Comparison of ENCODE assay signal across 1 cellular context in the genomic region with DNA sequence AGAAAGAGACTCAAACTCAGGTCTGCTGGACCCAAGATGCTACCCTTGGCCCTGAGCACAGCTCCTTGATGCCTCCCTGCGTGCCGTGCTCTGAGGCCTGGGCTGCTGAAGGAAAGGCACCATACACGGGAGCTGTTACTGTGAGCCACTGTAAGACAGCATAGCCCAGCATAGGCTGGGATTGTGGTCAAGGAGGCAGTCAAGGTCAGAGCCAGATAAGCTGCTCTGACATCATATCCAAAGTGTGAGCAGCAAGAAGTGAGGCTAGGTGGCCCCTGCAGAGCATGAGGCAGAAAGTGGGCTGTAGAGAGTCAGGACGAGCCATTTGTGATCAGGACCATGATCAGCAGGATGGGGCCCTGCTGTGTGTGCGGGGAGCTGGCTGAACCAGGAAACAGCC.
TF ChIP-seq lines count a peak whose summit lies in the region.

No MANE protein-coding gene starts in this region.

TF ChIP-seq in H1, 55 proteins besides CTCF, POLR2A, EP300 and RAD21:
- TF ChIP-seq SRF (IDR thresholded peaks at IDR 0.05; ENCODE audit: low read depth, low read length) (no peak), SIRT6 (IDR thresholded peaks at IDR 0.05; ENCODE audit: low read length) (no peak), TAF1 (IDR thresholded peaks at IDR 0.05; ENCODE audit: low read depth, low read length) (no peak), GABPA (IDR thresholded peaks at IDR 0.05; ENCODE audit: borderline replicate concordance, insufficient read depth, low read length) (no peak), PHF8 (conservative IDR thresholded peaks at IDR 0.05; ENCODE audit: low read depth, low read length) (no peak), RNF2 (IDR thresholded peaks at IDR 0.05; ENCODE audit: borderline replicate concordance, low read depth, low read length, missing control alignments, poor library complexity, severe bottlenecking) (no peak), POU5F1 (IDR thresholded peaks at IDR 0.05; ENCODE audit: low read depth, low read length) (no peak), CHD1 (IDR thresholded peaks at IDR 0.05; ENCODE audit: low read depth, low read length) (no peak), CHD2 (IDR thresholded peaks at IDR 0.05; ENCODE audit: low read length) (no peak), JUND (IDR thresholded peaks at IDR 0.05; ENCODE audit: low read length) (no peak), NANOG (IDR thresholded peaks at IDR 0.05; ENCODE audit: insufficient read depth, low read depth, low read length, poor library complexity, severe bottlenecking) (no peak), TCF12 (IDR thresholded peaks at IDR 0.05; ENCODE audit: low read depth, low read length) (no peak), ASH2L (IDR thresholded peaks at IDR 0.05; ENCODE audit: low read length) (no peak), SIX5 (IDR thresholded peaks at IDR 0.05; ENCODE audit: low read depth, low read length) (no peak), MAFK (IDR thresholded peaks at IDR 0.05; ENCODE audit: low read depth, low read length) (no peak), NRF1 (IDR thresholded peaks at IDR 0.05; ENCODE audit: low read depth, low read length) (no peak), BRCA1 (IDR thresholded peaks at IDR 0.05; ENCODE audit: low read depth, low read length) (no peak)
- TF ChIP-seq, protein P1, sequence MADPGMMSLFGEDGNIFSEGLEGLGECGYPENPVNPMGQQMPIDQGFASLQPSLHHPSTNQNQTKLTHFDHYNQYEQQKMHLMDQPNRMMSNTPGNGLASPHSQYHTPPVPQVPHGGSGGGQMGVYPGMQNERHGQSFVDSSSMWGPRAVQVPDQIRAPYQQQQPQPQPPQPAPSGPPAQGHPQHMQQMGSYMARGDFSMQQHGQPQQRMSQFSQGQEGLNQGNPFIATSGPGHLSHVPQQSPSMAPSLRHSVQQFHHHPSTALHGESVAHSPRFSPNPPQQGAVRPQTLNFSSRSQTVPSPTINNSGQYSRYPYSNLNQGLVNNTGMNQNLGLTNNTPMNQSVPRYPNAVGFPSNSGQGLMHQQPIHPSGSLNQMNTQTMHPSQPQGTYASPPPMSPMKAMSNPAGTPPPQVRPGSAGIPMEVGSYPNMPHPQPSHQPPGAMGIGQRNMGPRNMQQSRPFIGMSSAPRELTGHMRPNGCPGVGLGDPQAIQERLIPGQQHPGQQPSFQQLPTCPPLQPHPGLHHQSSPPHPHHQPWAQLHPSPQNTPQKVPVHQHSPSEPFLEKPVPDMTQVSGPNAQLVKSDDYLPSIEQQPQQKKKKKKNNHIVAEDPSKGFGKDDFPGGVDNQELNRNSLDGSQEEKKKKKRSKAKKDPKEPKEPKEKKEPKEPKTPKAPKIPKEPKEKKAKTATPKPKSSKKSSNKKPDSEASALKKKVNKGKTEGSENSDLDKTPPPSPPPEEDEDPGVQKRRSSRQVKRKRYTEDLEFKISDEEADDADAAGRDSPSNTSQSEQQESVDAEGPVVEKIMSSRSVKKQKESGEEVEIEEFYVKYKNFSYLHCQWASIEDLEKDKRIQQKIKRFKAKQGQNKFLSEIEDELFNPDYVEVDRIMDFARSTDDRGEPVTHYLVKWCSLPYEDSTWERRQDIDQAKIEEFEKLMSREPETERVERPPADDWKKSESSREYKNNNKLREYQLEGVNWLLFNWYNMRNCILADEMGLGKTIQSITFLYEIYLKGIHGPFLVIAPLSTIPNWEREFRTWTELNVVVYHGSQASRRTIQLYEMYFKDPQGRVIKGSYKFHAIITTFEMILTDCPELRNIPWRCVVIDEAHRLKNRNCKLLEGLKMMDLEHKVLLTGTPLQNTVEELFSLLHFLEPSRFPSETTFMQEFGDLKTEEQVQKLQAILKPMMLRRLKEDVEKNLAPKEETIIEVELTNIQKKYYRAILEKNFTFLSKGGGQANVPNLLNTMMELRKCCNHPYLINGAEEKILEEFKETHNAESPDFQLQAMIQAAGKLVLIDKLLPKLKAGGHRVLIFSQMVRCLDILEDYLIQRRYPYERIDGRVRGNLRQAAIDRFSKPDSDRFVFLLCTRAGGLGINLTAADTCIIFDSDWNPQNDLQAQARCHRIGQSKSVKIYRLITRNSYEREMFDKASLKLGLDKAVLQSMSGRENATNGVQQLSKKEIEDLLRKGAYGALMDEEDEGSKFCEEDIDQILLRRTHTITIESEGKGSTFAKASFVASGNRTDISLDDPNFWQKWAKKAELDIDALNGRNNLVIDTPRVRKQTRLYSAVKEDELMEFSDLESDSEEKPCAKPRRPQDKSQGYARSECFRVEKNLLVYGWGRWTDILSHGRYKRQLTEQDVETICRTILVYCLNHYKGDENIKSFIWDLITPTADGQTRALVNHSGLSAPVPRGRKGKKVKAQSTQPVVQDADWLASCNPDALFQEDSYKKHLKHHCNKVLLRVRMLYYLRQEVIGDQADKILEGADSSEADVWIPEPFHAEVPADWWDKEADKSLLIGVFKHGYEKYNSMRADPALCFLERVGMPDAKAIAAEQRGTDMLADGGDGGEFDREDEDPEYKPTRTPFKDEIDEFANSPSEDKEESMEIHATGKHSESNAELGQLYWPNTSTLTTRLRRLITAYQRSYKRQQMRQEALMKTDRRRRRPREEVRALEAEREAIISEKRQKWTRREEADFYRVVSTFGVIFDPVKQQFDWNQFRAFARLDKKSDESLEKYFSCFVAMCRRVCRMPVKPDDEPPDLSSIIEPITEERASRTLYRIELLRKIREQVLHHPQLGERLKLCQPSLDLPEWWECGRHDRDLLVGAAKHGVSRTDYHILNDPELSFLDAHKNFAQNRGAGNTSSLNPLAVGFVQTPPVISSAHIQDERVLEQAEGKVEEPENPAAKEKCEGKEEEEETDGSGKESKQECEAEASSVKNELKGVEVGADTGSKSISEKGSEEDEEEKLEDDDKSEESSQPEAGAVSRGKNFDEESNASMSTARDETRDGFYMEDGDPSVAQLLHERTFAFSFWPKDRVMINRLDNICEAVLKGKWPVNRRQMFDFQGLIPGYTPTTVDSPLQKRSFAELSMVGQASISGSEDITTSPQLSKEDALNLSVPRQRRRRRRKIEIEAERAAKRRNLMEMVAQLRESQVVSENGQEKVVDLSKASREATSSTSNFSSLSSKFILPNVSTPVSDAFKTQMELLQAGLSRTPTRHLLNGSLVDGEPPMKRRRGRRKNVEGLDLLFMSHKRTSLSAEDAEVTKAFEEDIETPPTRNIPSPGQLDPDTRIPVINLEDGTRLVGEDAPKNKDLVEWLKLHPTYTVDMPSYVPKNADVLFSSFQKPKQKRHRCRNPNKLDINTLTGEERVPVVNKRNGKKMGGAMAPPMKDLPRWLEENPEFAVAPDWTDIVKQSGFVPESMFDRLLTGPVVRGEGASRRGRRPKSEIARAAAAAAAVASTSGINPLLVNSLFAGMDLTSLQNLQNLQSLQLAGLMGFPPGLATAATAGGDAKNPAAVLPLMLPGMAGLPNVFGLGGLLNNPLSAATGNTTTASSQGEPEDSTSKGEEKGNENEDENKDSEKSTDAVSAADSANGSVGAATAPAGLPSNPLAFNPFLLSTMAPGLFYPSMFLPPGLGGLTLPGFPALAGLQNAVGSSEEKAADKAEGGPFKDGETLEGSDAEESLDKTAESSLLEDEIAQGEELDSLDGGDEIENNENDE (IDR thresholded peaks at IDR 0.05; ENCODE audit: insufficient replicate concordance, low read length) = no peak
